ENCODE assay signal across 20 cellular contexts in the genomic region with DNA sequence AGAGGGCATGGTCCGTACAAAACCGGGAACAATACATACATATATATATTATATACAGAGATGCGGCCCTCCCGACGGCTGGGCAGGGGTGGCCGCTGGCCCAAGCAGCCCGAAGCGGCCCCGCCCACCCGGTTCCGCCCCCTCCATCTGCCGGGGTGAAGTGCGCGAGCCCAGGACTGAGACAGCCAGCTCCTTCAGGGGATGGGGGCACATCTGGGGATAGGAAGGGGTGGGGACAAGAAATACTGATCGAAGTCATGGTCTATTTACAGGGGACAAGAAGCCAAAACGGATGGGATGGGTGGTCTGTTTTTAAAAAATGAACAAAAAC. TPM values are rescaled to one million over a fixed set of nuclear protein-coding genes. Genes with fewer than 3 reads are reported as not detected.
DNase-seq lines count a peak whose midpoint lies in the region; ATAC-seq, FAIRE-seq and TF ChIP-seq lines count a peak whose summit lies in the region.
"Had no signal": no experiment of that assay in that cellular context is flagged by ENCODE, and none has a peak within 500 bp of the region (broad histone marks: within the 10 kb centered on the region; RNA-seq: fewer than 3 reads in every experiment).

No MANE protein-coding gene starts in this region.

- FAIRE-seq in HepG2 (lab: Jason Lieb, UNC): no peak
- FAIRE-seq: colon, keratinocyte had no signal

- H3K27me3 Mint-ChIP-seq in activated naive CD8-positive, alpha-beta T cell treated with anti-CD3 and anti-CD28 coated beads for 36 hours: peaks cover 16% of the 10 kb centered on the region

- DNase-seq in HepG2 (ENCODE audit: low spot score) (no peak), right lobe of liver (no peak), Right ventricle myocardium superior (no peak), osteoblast (ENCODE audit: insufficient read length, low spot score, missing footprints) (peak; percentile 90), globus pallidus (ENCODE audit: low spot score) (no peak), T-helper 1 cell (no peak)
- no peak for DNase-seq in activated naive CD8-positive, alpha-beta T cell treated with anti-CD3 and anti-CD28 coated beads for 36 hours
- DNase-seq: activated CD4-positive, CD25-positive, alpha-beta regulatory T cell treated with anti-CD3 and anti-CD28 coated beads, Interleukin-2, amount 50 U/mL, for 72 hours; activated effector memory CD4-positive, alpha-beta T cell treated with anti-CD3 and anti-CD28 coated beads, Interleukin-2, amount 50 U/mL, for 16 hours; CD8-positive, alpha-beta memory T cell; erythroblast; NCI-H1417; NCI-H2171; SHP77; stimulated activated naive CD4-positive, alpha-beta T cell treated with Interleukin-2 at 50 U/mL for 16 hours had no signal

- WGBS in HepG2 (ENCODE audit: low lambda C conversion rate): 38% methylated on average over 16 of the region's 16 CpGs
- WGBS in right lobe of liver (ENCODE audit: insufficient coverage, low coverage, low lambda C conversion rate, missing lambda C conversion rate): 34% methylated on average over 8 of the region's 16 CpGs

- H3K4me1 Mint-ChIP-seq in activated naive CD8-positive, alpha-beta T cell treated with anti-CD3 and anti-CD28 coated beads for 36 hours: peaks cover 21% of the 10 kb centered on the region

- TF ChIP-seq RAD21 in HepG2 (CRISPR knock-in tag; IDR thresholded peaks at IDR 0.05): no peak

- no peak for TF ChIP-seq CTCF in HepG2 (CRISPR knock-in tag; IDR thresholded peaks at IDR 0.05)
- no peak for TF ChIP-seq CTCF in right lobe of liver (IDR thresholded peaks at IDR 0.05)
- no peak for TF ChIP-seq CTCF in osteoblast (IDR thresholded peaks at IDR 0.05; ENCODE audit: extremely low read depth, low read depth, low read length)

- H3K9me3 ChIP-seq in HepG2 (ENCODE audit: low read length): no peaks in the 10 kb centered on the region
- H3K9me3 ChIP-seq in right lobe of liver: no peaks in the 10 kb centered on the region
- H3K9me3 ChIP-seq in osteoblast (ENCODE audit: low read depth, low read length): no peaks in the 10 kb centered on the region

- in situ Hi-C loops in HepG2 (cut with HindIII; ENCODE audit: extremely low pct_ligation_motif_present, low pct_unique_long_range_greater_than_20kb): no loop called here

- CTCF ChIA-PET in HepG2 (lab: Yijun Ruan, JAX; ENCODE audit: low intra/inter-chr PET ratio, low total read pairs): no interaction called here

- H3K27ac Mint-ChIP-seq in activated naive CD8-positive, alpha-beta T cell treated with anti-CD3 and anti-CD28 coated beads for 36 hours: no peak overlapping the region

- H3K4me3 Mint-ChIP-seq in activated naive CD8-positive, alpha-beta T cell treated with anti-CD3 and anti-CD28 coated beads for 36 hours: no peak overlapping the region
- H3K4me3 Mint-ChIP-seq: T-helper 2 cell treated with Interferon-gamma antibody and Interleukin-4, amounts not matched to agents 5 μg/mL and 100 μg/mL, for 36 hours had no signal

- POLR2A ChIA-PET in HepG2 (lab: Yijun Ruan, JAX): no interaction called here

- TF ChIP-seq POLR2A in HepG2 (IDR thresholded peaks at IDR 0.05; ENCODE audit: insufficient read depth in 1 of 2, low read depth in 2 of 2, low read length in 2 of 2) (no peak), right lobe of liver (IDR thresholded peaks at IDR 0.05) (no peak)

- no peak overlapping the region for H2AFZ ChIP-seq in HepG2 (ENCODE audit: low read length)
- H2AFZ ChIP-seq in osteoblast (ENCODE audit: low read length): no peak overlapping the region

- H4K20me1 ChIP-seq in HepG2 (ENCODE audit: insufficient read depth, low read length) (no peaks in the 10 kb centered on the region), osteoblast (ENCODE audit: insufficient read depth, low read length) (peaks cover 41% of the 10 kb centered on the region)

- no peak overlapping the region for H3K9ac ChIP-seq in HepG2 (ENCODE audit: insufficient read depth, low read depth, low read length)

- H3K27ac ChIP-seq in HepG2 (ENCODE audit: extremely low read length, insufficient read depth, low read length): peak overlapping the region; percentile 52
- no peak overlapping the region for H3K27ac ChIP-seq in right lobe of liver
- no peak overlapping the region for H3K27ac ChIP-seq in osteoblast (ENCODE audit: low read depth, low read length)

- no peak for TF ChIP-seq EP300 in HepG2 (IDR thresholded peaks at IDR 0.05; ENCODE audit: low read depth in 2 of 2, low read length in 2 of 2)
- TF ChIP-seq EP300 in HepG2 (CRISPR knock-in tag; IDR thresholded peaks at IDR 0.05; ENCODE audit: borderline replicate concordance): no peak

- ATAC-seq in HepG2: no peak
- ATAC-seq in right lobe of liver: no peak
- ATAC-seq in Right ventricle myocardium superior (ENCODE audit: poor library complexity): peak; percentile 13
- no peak for ATAC-seq in GM21528 (IDR thresholded peaks at IDR 0.05; ENCODE audit: low FRiP score, unreplicated experiment)

- H3K4me2 ChIP-seq in HepG2 (ENCODE audit: low read depth, low read length) (peak overlapping the region; percentile 48; the same call in 1 of the 2 replicates), osteoblast (ENCODE audit: insufficient read depth, low read length) (no peak overlapping the region)

- H3K79me2 ChIP-seq in HepG2 (ENCODE audit: insufficient read depth, low read length) (no peaks in the 10 kb centered on the region), osteoblast (ENCODE audit: insufficient read depth, low read length) (peaks cover 10% of the 10 kb centered on the region)

- BruUV-seq in HepG2 (replicated peaks; lab: Mats Ljungman, UMichigan): no TSS peak

- H3K36me3 Mint-ChIP-seq in activated naive CD8-positive, alpha-beta T cell treated with anti-CD3 and anti-CD28 coated beads for 36 hours: peaks cover 21% of the 10 kb centered on the region

- intact Hi-C loops in HepG2 (cut with micrococcal nuclease; ENCODE audit: unreplicated experiment) (loop anchor here (2.0 kb wide), 1 partner anchor 39 kb away; a partner anchor contains a TSS), right lobe of liver (cut with DNase I) (no loop called here), Right ventricle myocardium superior (cut with DNase I) (no loop called here)

- H3K4me3 ChIP-seq in HepG2 (replicated peaks in 1 of 3; ENCODE audit: insufficient read depth in 1 of 3, low read depth in 2 of 3, low read length in 3 of 3) (no peak overlapping the region; a peak in 1 of 6 replicates), right lobe of liver (no peak overlapping the region), osteoblast (ENCODE audit: insufficient read depth, low read length) (no peak overlapping the region)

- peaks cover 6 to 9% of the 10 kb centered on the region in 2 experiments for H3K27me3 ChIP-seq in HepG2 (ENCODE audit: control insufficient read depth in 1 of 2, insufficient read depth in 2 of 2, low read length in 2 of 2)
- H3K27me3 ChIP-seq in right lobe of liver: peaks cover 0 to 6% of the 10 kb centered on the region in 2 donors
- no peaks in the 10 kb centered on the region for H3K27me3 ChIP-seq in osteoblast (ENCODE audit: insufficient read depth, low read length)

- H3K4me1 ChIP-seq in HepG2 (ENCODE audit: insufficient read depth, low read length): peaks cover 48% of the 10 kb centered on the region
- peaks cover 0 to 3% (median 0%) of the 10 kb centered on the region in 4 donors for H3K4me1 ChIP-seq in right lobe of liver
- peaks cover 21% of the 10 kb centered on the region for H3K4me1 ChIP-seq in osteoblast (ENCODE audit: insufficient read depth, low read length)

- H3K36me3 ChIP-seq in HepG2 (replicated peaks in 1 of 2; ENCODE audit: control insufficient read depth in 1 of 2, insufficient read depth in 2 of 2, low read length in 2 of 2) (peaks cover 20 to 21% of the 10 kb centered on the region in 2 experiments; a peak in 4 of 5 replicates), right lobe of liver (peaks cover 0 to 31% (median 6%) of the 10 kb centered on the region in 4 donors), osteoblast (ENCODE audit: insufficient read depth, low read length) (peaks cover 40% of the 10 kb centered on the region)

- H3K9me3 Mint-ChIP-seq in activated naive CD8-positive, alpha-beta T cell treated with anti-CD3 and anti-CD28 coated beads for 36 hours: no peaks in the 10 kb centered on the region
- H3K9me3 Mint-ChIP-seq: CD8-positive, alpha-beta memory T cell; T-helper 2 cell treated with Interferon-gamma antibody and Interleukin-4, amounts not matched to agents 5 μg/mL and 100 μg/mL, for 36 hours had no signal

RNA-seq across cellular contexts. Expression of a gene that starts 3.8 kb away (rescaled TPM):
- total RNA-seq in HepG2 (2016; rRNA removed; fragmentation: Illumina TruSeq; extraction: Trizol) (0.07 TPM in 1 of 2 replicates, not detected in the other), right lobe of liver (1 to 10 TPM in 2 of 6 experiments, under 1 TPM in 3, not detected in 1; 0.50 to 3.8 (median 0.77) TPM), Right ventricle myocardium superior (0.78 TPM), osteoblast (2.5 and 2.7 TPM in 2 replicates)
- total RNA-seq in HepG2 (2016; cell fraction: cytosol; rRNA removed; fragmentation: Illumina TruSeq; extraction: Trizol; ENCODE audit: low read depth): 0.18 and 0.20 TPM in 2 replicates
- 0.04 TPM in 1 of 2 replicates, not detected in the other for total RNA-seq in HepG2 (2016; cell fraction: insoluble cytoplasmic fraction; rRNA removed; fragmentation: Illumina TruSeq; extraction: Trizol)
- 0.09 and 0.14 TPM in 2 replicates for total RNA-seq in HepG2 (2016; cell fraction: membrane; rRNA removed; fragmentation: Illumina TruSeq; extraction: Trizol)
- total RNA-seq in HepG2 (2016; cell fraction: nucleus; rRNA removed; fragmentation: Illumina TruSeq; extraction: Trizol): 0.09 TPM in 2 replicates
- 0.22 TPM in 1 of 2 replicates, not detected in the other for polyA plus RNA-seq in HepG2 (2011; rRNA removed)
- polyA plus RNA-seq in HepG2 (2011; cell fraction: cytosol; rRNA removed): 0.01 and 0.04 TPM in 2 replicates
- polyA plus RNA-seq in HepG2 (2011; cell fraction: nucleus; rRNA removed): 0.24 and 0.29 TPM in 2 replicates
- 0.08 and 0.11 TPM in 2 replicates for polyA plus RNA-seq in HepG2 (2012)
- not detected in 2 replicates for polyA plus RNA-seq in HepG2 (2016; cell fraction: cytosol; fragmentation: Illumina TruSeq; extraction: Trizol; ENCODE audit: low read depth)
- polyA plus RNA-seq in HepG2 (2016; cell fraction: insoluble cytoplasmic fraction; fragmentation: Illumina TruSeq; extraction: Trizol; ENCODE audit: low read depth): 0.16 TPM in 1 of 2 replicates, not detected in the other
- polyA plus RNA-seq in HepG2 (2016; cell fraction: membrane; fragmentation: Illumina TruSeq; extraction: Trizol; ENCODE audit: low read depth): 0.19 TPM in 2 replicates
- 0.53 TPM in 1 of 2 replicates, not detected in the other for polyA plus RNA-seq in HepG2 (2016; cell fraction: nucleus; fragmentation: Illumina TruSeq; extraction: Trizol; ENCODE audit: insufficient read depth, low read depth)
- polyA minus RNA-seq in HepG2 (2011; rRNA and poly(A)+ RNA removed; ENCODE audit: low replicate concordance): 0.28 and 0.30 TPM in 2 replicates
- 0.09 and 0.20 TPM in 2 replicates for polyA minus RNA-seq in HepG2 (2011; cell fraction: cytosol; rRNA and poly(A)+ RNA removed)
- polyA minus RNA-seq in HepG2 (2011; cell fraction: nucleus; rRNA and poly(A)+ RNA removed): 0.39 and 0.99 TPM in 2 replicates
- under 1 TPM; 0.47 to 0.66 TPM for total RNA-seq in activated naive CD8-positive, alpha-beta T cell treated with anti-CD3 and anti-CD28 coated beads for 36 hours
- polyA plus RNA-seq: CD8-positive, alpha-beta memory T cell; keratinocyte had no signal

RNA-seq across cellular contexts. Expression of a gene that starts 16.7 kb away (rescaled TPM):
- total RNA-seq in HepG2 (2016; rRNA removed; fragmentation: Illumina TruSeq; extraction: Trizol) (11.0 and 15.8 TPM in 2 replicates), right lobe of liver (10 to 100 TPM in 5 of 6 experiments, 1 to 10 TPM in 1; 9.9 to 18.1 (median 12.0) TPM), Right ventricle myocardium superior (35.4 TPM), osteoblast (44.2 and 48.9 TPM in 2 replicates)
- total RNA-seq in HepG2 (2016; cell fraction: cytosol; rRNA removed; fragmentation: Illumina TruSeq; extraction: Trizol; ENCODE audit: low read depth): 1.3 and 1.6 TPM in 2 replicates
- 8.3 and 16.2 TPM in 2 replicates for total RNA-seq in HepG2 (2016; cell fraction: insoluble cytoplasmic fraction; rRNA removed; fragmentation: Illumina TruSeq; extraction: Trizol)
- total RNA-seq in HepG2 (2016; cell fraction: membrane; rRNA removed; fragmentation: Illumina TruSeq; extraction: Trizol): 7.0 and 7.3 TPM in 2 replicates
- total RNA-seq in HepG2 (2016; cell fraction: nucleus; rRNA removed; fragmentation: Illumina TruSeq; extraction: Trizol): 10.9 and 13.5 TPM in 2 replicates
- 8.7 and 9.4 TPM in 2 replicates for polyA plus RNA-seq in HepG2 (2011; rRNA removed)
- polyA plus RNA-seq in HepG2 (2011; cell fraction: cytosol; rRNA removed): 7.4 and 9.0 TPM in 2 replicates
- polyA plus RNA-seq in HepG2 (2011; cell fraction: nucleus; rRNA removed): 13.1 and 16.4 TPM in 2 replicates
- polyA plus RNA-seq in HepG2 (2012): 9.8 and 11.6 TPM in 2 replicates
- polyA plus RNA-seq in HepG2 (2016; cell fraction: cytosol; fragmentation: Illumina TruSeq; extraction: Trizol; ENCODE audit: low read depth): 1.2 and 1.4 TPM in 2 replicates
- polyA plus RNA-seq in HepG2 (2016; cell fraction: insoluble cytoplasmic fraction; fragmentation: Illumina TruSeq; extraction: Trizol; ENCODE audit: low read depth): 14.2 and 17.2 TPM in 2 replicates
- polyA plus RNA-seq in HepG2 (2016; cell fraction: membrane; fragmentation: Illumina TruSeq; extraction: Trizol; ENCODE audit: low read depth): 7.2 TPM in 2 replicates
- 35.0 and 35.2 TPM in 2 replicates for polyA plus RNA-seq in HepG2 (2016; cell fraction: nucleus; fragmentation: Illumina TruSeq; extraction: Trizol; ENCODE audit: insufficient read depth, low read depth)
- 15.4 and 32.3 TPM in 2 replicates for polyA minus RNA-seq in HepG2 (2011; rRNA and poly(A)+ RNA removed; ENCODE audit: low replicate concordance)
- polyA minus RNA-seq in HepG2 (2011; cell fraction: cytosol; rRNA and poly(A)+ RNA removed): 7.3 and 11.8 TPM in 2 replicates
- polyA minus RNA-seq in HepG2 (2011; cell fraction: nucleus; rRNA and poly(A)+ RNA removed): 7.8 and 9.3 TPM in 2 replicates
- total RNA-seq in activated naive CD8-positive, alpha-beta T cell treated with anti-CD3 and anti-CD28 coated beads for 36 hours: 10 to 100 TPM; 50.9 to 52.0 TPM

RNA-seq across cellular contexts. Expression of a gene that starts 32.1 kb away (rescaled TPM):
- not detected in 2 replicates for total RNA-seq in HepG2 (2016; rRNA removed; fragmentation: Illumina TruSeq; extraction: Trizol)
- total RNA-seq in HepG2 (2016; cell fraction: cytosol; rRNA removed; fragmentation: Illumina TruSeq; extraction: Trizol; ENCODE audit: low read depth): not detected in 2 replicates
- total RNA-seq in HepG2 (2016; cell fraction: insoluble cytoplasmic fraction; rRNA removed; fragmentation: Illumina TruSeq; extraction: Trizol): not detected in 2 replicates
- not detected in 2 replicates for total RNA-seq in HepG2 (2016; cell fraction: membrane; rRNA removed; fragmentation: Illumina TruSeq; extraction: Trizol)
- not detected in 2 replicates for total RNA-seq in HepG2 (2016; cell fraction: nucleus; rRNA removed; fragmentation: Illumina TruSeq; extraction: Trizol)
- not detected in 2 replicates for polyA plus RNA-seq in HepG2 (2011; rRNA removed)
- not detected in 2 replicates for polyA plus RNA-seq in HepG2 (2011; cell fraction: cytosol; rRNA removed)
- 0.42 TPM in 1 of 2 replicates, not detected in the other for polyA plus RNA-seq in HepG2 (2011; cell fraction: nucleus; rRNA removed)
- polyA plus RNA-seq in HepG2 (2012): not detected in 2 replicates
- not detected in 2 replicates for polyA plus RNA-seq in HepG2 (2016; cell fraction: cytosol; fragmentation: Illumina TruSeq; extraction: Trizol; ENCODE audit: low read depth)
- polyA plus RNA-seq in HepG2 (2016; cell fraction: insoluble cytoplasmic fraction; fragmentation: Illumina TruSeq; extraction: Trizol; ENCODE audit: low read depth): not detected in 2 replicates
- not detected in 2 replicates for polyA plus RNA-seq in HepG2 (2016; cell fraction: membrane; fragmentation: Illumina TruSeq; extraction: Trizol; ENCODE audit: low read depth)
- not detected in 2 replicates for polyA plus RNA-seq in HepG2 (2016; cell fraction: nucleus; fragmentation: Illumina TruSeq; extraction: Trizol; ENCODE audit: insufficient read depth, low read depth)
- polyA minus RNA-seq in HepG2 (2011; rRNA and poly(A)+ RNA removed; ENCODE audit: low replicate concordance): 0.19 TPM in 1 of 2 replicates, not detected in the other
- polyA minus RNA-seq in HepG2 (2011; cell fraction: cytosol; rRNA and poly(A)+ RNA removed): not detected in 2 replicates
- polyA minus RNA-seq in HepG2 (2011; cell fraction: nucleus; rRNA and poly(A)+ RNA removed): not detected in 2 replicates
- total RNA-seq in right lobe of liver: 1 to 10 TPM in 4 of 6 experiments, under 1 TPM in 2; 0.48 to 2.8 (median 1.6) TPM
- total RNA-seq in Right ventricle myocardium superior: 135 TPM
- 0.29 TPM in 1 of 2 replicates, not detected in the other for total RNA-seq in osteoblast
- under 1 TPM in 1 of 2 experiments, not detected in 1; 0.38 TPM for total RNA-seq in activated naive CD8-positive, alpha-beta T cell treated with anti-CD3 and anti-CD28 coated beads for 36 hours
- total RNA-seq: mononuclear cell had no signal
- polyA plus RNA-seq: CD8-positive, alpha-beta memory T cell; keratinocyte had no signal

RNA-seq across cellular contexts. Expression of a gene that starts 38.6 kb away (rescaled TPM):
- total RNA-seq in HepG2 (2016; rRNA removed; fragmentation: Illumina TruSeq; extraction: Trizol): 18.5 and 19.2 TPM in 2 replicates
- total RNA-seq in HepG2 (2016; cell fraction: cytosol; rRNA removed; fragmentation: Illumina TruSeq; extraction: Trizol; ENCODE audit: low read depth): 6.4 and 13.9 TPM in 2 replicates
- 16.2 and 19.8 TPM in 2 replicates for total RNA-seq in HepG2 (2016; cell fraction: insoluble cytoplasmic fraction; rRNA removed; fragmentation: Illumina TruSeq; extraction: Trizol)
- total RNA-seq in HepG2 (2016; cell fraction: membrane; rRNA removed; fragmentation: Illumina TruSeq; extraction: Trizol): 10.9 and 11.9 TPM in 2 replicates
- total RNA-seq in HepG2 (2016; cell fraction: nucleus; rRNA removed; fragmentation: Illumina TruSeq; extraction: Trizol): 10.9 and 12.5 TPM in 2 replicates
- 59.7 and 66.6 TPM in 2 replicates for polyA plus RNA-seq in HepG2 (2011; rRNA removed)
- 33.2 and 46.3 TPM in 2 replicates for polyA plus RNA-seq in HepG2 (2011; cell fraction: cytosol; rRNA removed)
- polyA plus RNA-seq in HepG2 (2011; cell fraction: nucleus; rRNA removed): 86.5 and 102 TPM in 2 replicates
- 17.2 and 27.4 TPM in 2 replicates for polyA plus RNA-seq in HepG2 (2012)
- polyA plus RNA-seq in HepG2 (2016; cell fraction: cytosol; fragmentation: Illumina TruSeq; extraction: Trizol; ENCODE audit: low read depth): 9.3 and 10.8 TPM in 2 replicates
- polyA plus RNA-seq in HepG2 (2016; cell fraction: insoluble cytoplasmic fraction; fragmentation: Illumina TruSeq; extraction: Trizol; ENCODE audit: low read depth): 22.3 and 32.8 TPM in 2 replicates
- polyA plus RNA-seq in HepG2 (2016; cell fraction: membrane; fragmentation: Illumina TruSeq; extraction: Trizol; ENCODE audit: low read depth): 12.0 and 14.3 TPM in 2 replicates
- polyA plus RNA-seq in HepG2 (2016; cell fraction: nucleus; fragmentation: Illumina TruSeq; extraction: Trizol; ENCODE audit: insufficient read depth, low read depth): 21.9 and 24.6 TPM in 2 replicates
- 111 and 113 TPM in 2 replicates for polyA minus RNA-seq in HepG2 (2011; rRNA and poly(A)+ RNA removed; ENCODE audit: low replicate concordance)
- 22.7 and 28.5 TPM in 2 replicates for polyA minus RNA-seq in HepG2 (2011; cell fraction: cytosol; rRNA and poly(A)+ RNA removed)
- 44.5 and 48.7 TPM in 2 replicates for polyA minus RNA-seq in HepG2 (2011; cell fraction: nucleus; rRNA and poly(A)+ RNA removed)
- total RNA-seq in right lobe of liver: 10 to 100 TPM; 25.0 to 58.0 (median 44.8) TPM
- 250 TPM for total RNA-seq in Right ventricle myocardium superior
- total RNA-seq in osteoblast: 43.4 and 54.8 TPM in 2 replicates
- 10 to 100 TPM in 1 of 2 experiments, 1 to 10 TPM in 1; 9.4 to 12.9 TPM for total RNA-seq in activated naive CD8-positive, alpha-beta T cell treated with anti-CD3 and anti-CD28 coated beads for 36 hours

Comparison
In these comparisons a context has a peak if more than half of its experiments do, and no peak if none do; other contexts are left out.
1. RNA of a gene that starts 32.1 kb away (total RNA-seq): 135 TPM in Right ventricle myocardium superior (single experiment); 0.48 to 2.8 TPM in right lobe of liver, 0.38 TPM in activated naive CD8-positive, alpha-beta T cell treated with anti-CD3 and anti-CD28 coated beads for 36 hours, not detected in HepG2 and 0.29 TPM in osteoblast; every median in the first group is over 10 times any median in the second.